1 cellular context compared by ENCODE assay signal in the genomic region with DNA sequence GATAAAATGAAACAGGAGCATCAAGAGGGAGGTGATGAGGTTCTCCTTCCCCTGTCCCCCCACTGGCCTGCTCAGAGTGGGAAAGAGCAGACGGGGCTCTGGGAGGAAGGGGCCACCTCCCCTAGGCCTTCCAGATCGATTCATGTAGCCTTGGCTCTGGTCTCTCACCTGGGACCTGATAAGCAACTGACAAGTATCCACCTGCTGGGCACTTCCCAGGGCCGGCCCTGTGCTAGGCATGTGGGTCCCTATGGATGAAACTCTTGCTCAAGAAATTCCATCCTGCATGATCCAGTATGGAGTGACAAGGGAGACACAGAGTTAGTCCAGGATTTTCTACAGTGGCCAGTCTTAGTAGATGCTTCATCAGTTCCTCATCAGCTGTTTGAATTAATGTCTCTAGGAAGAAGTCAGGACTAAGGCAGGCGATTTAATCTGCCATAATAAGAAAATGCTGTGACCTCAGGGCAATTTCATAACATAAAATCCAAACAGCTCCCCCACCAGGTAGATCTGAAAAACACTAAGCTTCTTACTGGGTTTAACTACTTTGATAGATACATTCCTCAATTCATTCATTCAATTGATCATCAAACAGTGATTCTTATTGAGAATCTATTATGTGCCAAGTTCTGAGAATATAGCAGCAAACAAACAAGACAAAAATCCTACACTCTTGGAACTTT.
TF ChIP-seq lines count a peak whose summit lies in the region.

No MANE protein-coding gene starts in this region.

TF ChIP-seq in GM23338, 12 proteins besides CTCF, POLR2A, EP300 and RAD21 (continued from another document):
- TF ChIP-seq, protein P1, sequence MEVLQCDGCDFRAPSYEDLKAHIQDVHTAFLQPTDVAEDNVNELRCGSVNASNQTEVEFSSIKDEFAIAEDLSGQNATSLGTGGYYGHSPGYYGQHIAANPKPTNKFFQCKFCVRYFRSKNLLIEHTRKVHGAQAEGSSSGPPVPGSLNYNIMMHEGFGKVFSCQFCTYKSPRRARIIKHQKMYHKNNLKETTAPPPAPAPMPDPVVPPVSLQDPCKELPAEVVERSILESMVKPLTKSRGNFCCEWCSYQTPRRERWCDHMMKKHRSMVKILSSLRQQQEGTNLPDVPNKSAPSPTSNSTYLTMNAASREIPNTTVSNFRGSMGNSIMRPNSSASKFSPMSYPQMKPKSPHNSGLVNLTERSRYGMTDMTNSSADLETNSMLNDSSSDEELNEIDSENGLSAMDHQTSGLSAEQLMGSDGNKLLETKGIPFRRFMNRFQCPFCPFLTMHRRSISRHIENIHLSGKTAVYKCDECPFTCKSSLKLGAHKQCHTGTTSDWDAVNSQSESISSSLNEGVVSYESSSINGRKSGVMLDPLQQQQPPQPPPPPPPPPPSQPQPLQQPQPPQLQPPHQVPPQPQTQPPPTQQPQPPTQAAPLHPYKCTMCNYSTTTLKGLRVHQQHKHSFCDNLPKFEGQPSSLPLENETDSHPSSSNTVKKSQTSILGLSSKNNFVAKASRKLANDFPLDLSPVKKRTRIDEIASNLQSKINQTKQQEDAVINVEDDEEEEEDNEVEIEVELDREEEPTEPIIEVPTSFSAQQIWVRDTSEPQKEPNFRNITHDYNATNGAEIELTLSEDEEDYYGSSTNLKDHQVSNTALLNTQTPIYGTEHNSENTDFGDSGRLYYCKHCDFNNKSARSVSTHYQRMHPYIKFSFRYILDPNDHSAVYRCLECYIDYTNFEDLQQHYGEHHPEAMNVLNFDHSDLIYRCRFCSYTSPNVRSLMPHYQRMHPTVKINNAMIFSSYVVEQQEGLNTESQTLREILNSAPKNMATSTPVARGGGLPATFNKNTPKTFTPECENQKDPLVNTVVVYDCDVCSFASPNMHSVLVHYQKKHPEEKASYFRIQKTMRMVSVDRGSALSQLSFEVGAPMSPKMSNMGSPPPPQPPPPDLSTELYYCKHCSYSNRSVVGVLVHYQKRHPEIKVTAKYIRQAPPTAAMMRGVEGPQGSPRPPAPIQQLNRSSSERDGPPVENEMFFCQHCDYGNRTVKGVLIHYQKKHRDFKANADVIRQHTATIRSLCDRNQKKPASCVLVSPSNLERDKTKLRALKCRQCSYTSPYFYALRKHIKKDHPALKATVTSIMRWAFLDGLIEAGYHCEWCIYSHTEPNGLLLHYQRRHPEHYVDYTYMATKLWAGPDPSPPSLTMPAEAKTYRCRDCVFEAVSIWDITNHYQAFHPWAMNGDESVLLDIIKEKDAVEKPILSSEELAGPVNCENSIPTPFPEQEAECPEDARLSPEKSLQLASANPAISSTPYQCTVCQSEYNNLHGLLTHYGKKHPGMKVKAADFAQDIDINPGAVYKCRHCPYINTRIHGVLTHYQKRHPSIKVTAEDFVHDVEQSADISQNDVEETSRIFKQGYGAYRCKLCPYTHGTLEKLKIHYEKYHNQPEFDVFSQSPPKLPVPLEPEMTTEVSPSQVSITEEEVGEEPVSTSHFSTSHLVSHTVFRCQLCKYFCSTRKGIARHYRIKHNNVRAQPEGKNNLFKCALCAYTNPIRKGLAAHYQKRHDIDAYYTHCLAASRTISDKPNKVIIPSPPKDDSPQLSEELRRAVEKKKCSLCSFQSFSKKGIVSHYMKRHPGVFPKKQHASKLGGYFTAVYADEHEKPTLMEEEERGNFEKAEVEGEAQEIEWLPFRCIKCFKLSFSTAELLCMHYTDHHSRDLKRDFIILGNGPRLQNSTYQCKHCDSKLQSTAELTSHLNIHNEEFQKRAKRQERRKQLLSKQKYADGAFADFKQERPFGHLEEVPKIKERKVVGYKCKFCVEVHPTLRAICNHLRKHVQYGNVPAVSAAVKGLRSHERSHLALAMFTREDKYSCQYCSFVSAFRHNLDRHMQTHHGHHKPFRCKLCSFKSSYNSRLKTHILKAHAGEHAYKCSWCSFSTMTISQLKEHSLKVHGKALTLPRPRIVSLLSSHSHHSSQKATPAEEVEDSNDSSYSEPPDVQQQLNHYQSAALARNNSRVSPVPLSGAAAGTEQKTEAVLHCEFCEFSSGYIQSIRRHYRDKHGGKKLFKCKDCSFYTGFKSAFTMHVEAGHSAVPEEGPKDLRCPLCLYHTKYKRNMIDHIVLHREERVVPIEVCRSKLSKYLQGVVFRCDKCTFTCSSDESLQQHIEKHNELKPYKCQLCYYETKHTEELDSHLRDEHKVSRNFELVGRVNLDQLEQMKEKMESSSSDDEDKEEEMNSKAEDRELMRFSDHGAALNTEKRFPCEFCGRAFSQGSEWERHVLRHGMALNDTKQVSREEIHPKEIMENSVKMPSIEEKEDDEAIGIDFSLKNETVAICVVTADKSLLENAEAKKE (CRISPR knock-in tag; IDR thresholded peaks at IDR 0.05) = no peak
- TF ChIP-seq CREB1 (CRISPR knock-in tag; IDR thresholded peaks at IDR 0.05; ENCODE audit: low read depth) (no peak), NANOG (IDR thresholded peaks at IDR 0.05; ENCODE audit: borderline replicate concordance) (no peak), POLR2AphosphoS5 (IDR thresholded peaks at IDR 0.05; ENCODE audit: low read depth) (no peak), ZNF114 (CRISPR knock-in tag; IDR thresholded peaks at IDR 0.05) (no peak), EZH2 (IDR thresholded peaks at IDR 0.05; ENCODE audit: low read depth, unreplicated experiment) (no peak)
- TF ChIP-seq, protein P2, sequence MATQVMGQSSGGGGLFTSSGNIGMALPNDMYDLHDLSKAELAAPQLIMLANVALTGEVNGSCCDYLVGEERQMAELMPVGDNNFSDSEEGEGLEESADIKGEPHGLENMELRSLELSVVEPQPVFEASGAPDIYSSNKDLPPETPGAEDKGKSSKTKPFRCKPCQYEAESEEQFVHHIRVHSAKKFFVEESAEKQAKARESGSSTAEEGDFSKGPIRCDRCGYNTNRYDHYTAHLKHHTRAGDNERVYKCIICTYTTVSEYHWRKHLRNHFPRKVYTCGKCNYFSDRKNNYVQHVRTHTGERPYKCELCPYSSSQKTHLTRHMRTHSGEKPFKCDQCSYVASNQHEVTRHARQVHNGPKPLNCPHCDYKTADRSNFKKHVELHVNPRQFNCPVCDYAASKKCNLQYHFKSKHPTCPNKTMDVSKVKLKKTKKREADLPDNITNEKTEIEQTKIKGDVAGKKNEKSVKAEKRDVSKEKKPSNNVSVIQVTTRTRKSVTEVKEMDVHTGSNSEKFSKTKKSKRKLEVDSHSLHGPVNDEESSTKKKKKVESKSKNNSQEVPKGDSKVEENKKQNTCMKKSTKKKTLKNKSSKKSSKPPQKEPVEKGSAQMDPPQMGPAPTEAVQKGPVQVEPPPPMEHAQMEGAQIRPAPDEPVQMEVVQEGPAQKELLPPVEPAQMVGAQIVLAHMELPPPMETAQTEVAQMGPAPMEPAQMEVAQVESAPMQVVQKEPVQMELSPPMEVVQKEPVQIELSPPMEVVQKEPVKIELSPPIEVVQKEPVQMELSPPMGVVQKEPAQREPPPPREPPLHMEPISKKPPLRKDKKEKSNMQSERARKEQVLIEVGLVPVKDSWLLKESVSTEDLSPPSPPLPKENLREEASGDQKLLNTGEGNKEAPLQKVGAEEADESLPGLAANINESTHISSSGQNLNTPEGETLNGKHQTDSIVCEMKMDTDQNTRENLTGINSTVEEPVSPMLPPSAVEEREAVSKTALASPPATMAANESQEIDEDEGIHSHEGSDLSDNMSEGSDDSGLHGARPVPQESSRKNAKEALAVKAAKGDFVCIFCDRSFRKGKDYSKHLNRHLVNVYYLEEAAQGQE (IDR thresholded peaks at IDR 0.05; ENCODE audit: unreplicated experiment) = no peak
